14 cellular contexts compared by ENCODE assay signal in genomic region chr18:8952174-8952573, GRCh38.
"Had no signal": no experiment of that assay in that cellular context is flagged by ENCODE, and none has a peak within 500 bp of the region (broad histone marks: within the 10 kb centered on the region; RNA-seq: fewer than 3 reads in every experiment).

No MANE protein-coding gene starts in this region.

- H3K36me3 Mint-ChIP-seq: natural killer cell treated with Interleukin-12 subunit alpha and Interleukin-12 subunit beta and Interleukin-15 and Interleukin-18, amount 100 ng/mL, for 72 hours had no signal

- H3K9me3 Mint-ChIP-seq: natural killer cell treated with Interleukin-12 subunit alpha and Interleukin-12 subunit beta and Interleukin-15 and Interleukin-18, amount 100 ng/mL, for 72 hours had no signal

- H3K9me3 ChIP-seq: adrenal gland, lower lobe of right lung, sigmoid colon, tibial artery had no signal

- H3K27me3 ChIP-seq: adrenal gland, sigmoid colon, stomach, tibial artery had no signal

- H3K36me3 ChIP-seq: adrenal gland, lower lobe of right lung, sigmoid colon, stomach, tibial artery had no signal

- DNase-seq: activated CD4-positive, alpha-beta T cell treated with anti-CD3 and anti-CD28 coated beads for 48 hours; activated CD8-positive, alpha-beta memory T cell treated with anti-CD3 and anti-CD28 coated beads, Interleukin-2, amount 50 U/mL, for 48 hours; adrenal gland; effector CD8-positive, alpha-beta T cell; lower lobe of right lung; sigmoid colon; stimulated activated CD4-positive, alpha-beta T cell treated with anti-CD3 and anti-CD28 coated beads, Interleukin-2, amount 100 ng/mL, for 48 hours; stomach; T-helper 1 cell; tibial artery had no signal

- H3K27ac Mint-ChIP-seq: natural killer cell treated with Interleukin-12 subunit alpha and Interleukin-12 subunit beta and Interleukin-15 and Interleukin-18, amount 100 ng/mL, for 72 hours had no signal

- H3K4me1 ChIP-seq: adrenal gland, lower lobe of right lung, tibial artery had no signal

- ATAC-seq: lower lobe of right lung; natural killer cell treated with Interleukin-12 subunit alpha and Interleukin-12 subunit beta and Interleukin-15 and Interleukin-18, amount 100 ng/mL, for 72 hours had no signal

- H3K4me3 Mint-ChIP-seq: activated CD8-positive, alpha-beta T cell treated with anti-CD3 and anti-CD28 coated beads, Interleukin-2, amount 10 ng/mL, durations not matched to agents 7 days and 5 days; natural killer cell treated with Interleukin-12 subunit alpha and Interleukin-12 subunit beta and Interleukin-15 and Interleukin-18, amount 100 ng/mL, for 72 hours had no signal

- H3K4me3 ChIP-seq: adrenal gland, coronary artery, lower lobe of right lung, sigmoid colon, stomach, tibial artery had no signal

- H3K27ac ChIP-seq: adrenal gland, coronary artery, lower lobe of right lung, sigmoid colon, stomach, tibial artery, VCaP had no signal
